Comparison of ENCODE assay signal across 8 cellular contexts in the genomic region with DNA sequence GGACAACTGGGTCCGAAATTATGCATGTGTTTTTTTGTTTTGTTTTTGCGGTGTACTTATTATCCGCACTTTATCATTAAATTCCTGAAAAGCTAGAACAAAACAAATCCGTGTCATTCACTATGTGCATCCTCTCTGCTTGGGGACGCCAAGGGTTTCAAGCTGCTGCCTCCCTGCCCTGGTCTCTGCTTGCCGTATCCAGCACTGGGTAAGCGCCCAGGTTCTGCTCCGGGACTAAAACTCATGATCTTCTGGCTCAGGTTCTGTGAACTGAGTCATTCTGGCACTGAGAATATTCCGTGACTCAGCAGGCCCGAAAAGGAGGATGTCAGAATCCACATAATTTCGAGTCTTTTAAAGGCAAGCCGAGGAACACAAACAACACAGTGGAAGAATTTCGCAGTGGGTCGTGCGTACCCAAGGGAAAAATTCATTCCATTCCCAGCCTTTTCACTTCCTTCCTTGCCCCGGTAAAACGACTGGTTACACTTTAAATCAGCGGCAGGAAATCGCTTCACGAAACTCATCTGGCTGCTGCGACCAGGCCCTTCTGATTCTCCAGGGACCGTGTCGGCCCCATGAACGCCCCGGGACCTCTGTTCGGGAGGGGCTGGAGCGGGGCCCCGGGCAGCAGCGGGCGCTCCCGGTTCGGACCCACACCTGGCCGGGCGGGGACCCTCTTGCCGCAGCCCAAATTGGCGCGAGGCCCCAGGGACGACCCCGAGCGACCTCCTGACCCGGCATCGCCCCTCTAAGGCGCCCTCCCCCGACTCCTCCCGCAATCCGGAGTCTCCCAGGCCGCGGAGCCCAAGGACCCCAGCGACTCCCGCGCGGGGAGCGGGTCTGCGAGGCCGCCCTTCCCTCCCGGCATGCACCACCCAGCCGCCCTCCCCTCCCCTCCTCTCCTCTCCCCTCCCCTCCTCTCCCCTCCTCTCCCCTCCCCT. TPM values are rescaled to one million over a fixed set of nuclear protein-coding genes. Genes with fewer than 3 reads are reported as not detected.
A peak's percentile ranks its signal among the peaks of the same experiment; 100 is the strongest.
DNase-seq lines count a peak whose midpoint lies in the region; ATAC-seq and TF ChIP-seq lines count a peak whose summit lies in the region.

No MANE protein-coding gene starts in this region.

- no peak overlapping the region for H3K27ac Mint-ChIP-seq in activated CD8-positive, alpha-beta T cell treated with anti-CD3 and anti-CD28 coated beads for 36 hours
- no peak overlapping the region for H3K27ac Mint-ChIP-seq in stimulated activated naive CD8-positive, alpha-beta T cell treated with anti-CD3 and anti-CD28 coated beads, Interleukin-15, amount 100 ng/mL, for 72 hours

- H3K4me1 ChIP-seq in HEK293 (ENCODE audit: control insufficient read depth, insufficient read depth, low read length) (peaks cover 20% of the 10 kb centered on the region; the same call in 1 of the 2 replicates), esophagus (ENCODE audit: control insufficient read depth in 2 of 2, insufficient read depth in 2 of 2, low read length in 1 of 2) (no peaks in the 10 kb centered on the region)

- H3K27ac ChIP-seq in HEK293 (ENCODE audit: extremely low read depth, low read depth, low read length) (peak overlapping the region; percentile 98), esophagus (ENCODE audit: low read depth in 2 of 2, low read length in 1 of 2) (peak overlapping the region; percentile 99 to 100)

- H3K36me3 ChIP-seq in HEK293 (ENCODE audit: control insufficient read depth in 2 of 2, insufficient read depth in 1 of 2, low read length in 2 of 2) (no peaks in the 10 kb centered on the region), esophagus (ENCODE audit: control insufficient read depth in 2 of 2, insufficient read depth in 2 of 2, low read length in 1 of 2) (no peaks in the 10 kb centered on the region)

- DNase-seq in NCI-H2196 (lab: John Stamatoyannopoulos, UW; ENCODE audit: unreplicated experiment) (peak; percentile 55), NCI-H2196 treated with DMSO at 0.1 percent for 48 hours (lab: John Stamatoyannopoulos, UW; ENCODE audit: unreplicated experiment) (no peak), NCI-H146 (lab: John Stamatoyannopoulos, UW) (peak; percentile 58), midbrain (lab: John Stamatoyannopoulos, UW) (peak; percentile 76)
- peak; percentile 66 for DNase-seq in activated CD8-positive, alpha-beta T cell treated with anti-CD3 and anti-CD28 coated beads for 36 hours
- DNase-seq in stimulated activated naive CD8-positive, alpha-beta T cell treated with anti-CD3 and anti-CD28 coated beads, Interleukin-15, amount 100 ng/mL, for 72 hours: peak; percentile 19 to 39

- no peaks in the 10 kb centered on the region for H3K27me3 ChIP-seq in esophagus (ENCODE audit: control insufficient read depth in 1 of 2, insufficient read depth in 2 of 2, low read length in 2 of 2)

- POLR2A ChIA-PET in HEK293 (lab: Yijun Ruan, JAX): no interaction called here
- POLR2A ChIA-PET in activated CD8-positive, alpha-beta T cell treated with anti-CD3 and anti-CD28 coated beads for 36 hours (lab: Charles Lee): no interaction called here

- peak; percentile 37 for ATAC-seq in activated CD8-positive, alpha-beta T cell treated with anti-CD3 and anti-CD28 coated beads for 36 hours
- peak; percentile 43 for ATAC-seq in stimulated activated naive CD8-positive, alpha-beta T cell treated with anti-CD3 and anti-CD28 coated beads, Interleukin-15, amount 100 ng/mL, for 72 hours

- no peaks in the 10 kb centered on the region for H3K9me3 Mint-ChIP-seq in activated CD8-positive, alpha-beta T cell treated with anti-CD3 and anti-CD28 coated beads for 36 hours
- no peaks in the 10 kb centered on the region for H3K9me3 Mint-ChIP-seq in stimulated activated naive CD8-positive, alpha-beta T cell treated with anti-CD3 and anti-CD28 coated beads, Interleukin-15, amount 100 ng/mL, for 72 hours

- peaks cover 18% of the 10 kb centered on the region for H3K4me1 Mint-ChIP-seq in activated CD8-positive, alpha-beta T cell treated with anti-CD3 and anti-CD28 coated beads for 36 hours (ENCODE audit: low read depth)
- H3K4me1 Mint-ChIP-seq in stimulated activated naive CD8-positive, alpha-beta T cell treated with anti-CD3 and anti-CD28 coated beads, Interleukin-15, amount 100 ng/mL, for 72 hours: peaks cover 20% of the 10 kb centered on the region

- no peaks in the 10 kb centered on the region for H3K36me3 Mint-ChIP-seq in activated CD8-positive, alpha-beta T cell treated with anti-CD3 and anti-CD28 coated beads for 36 hours (ENCODE audit: low read depth)

- WGBS in esophagus, 2 donors: 1 to 2% methylated on average over 55 to 57 of the region's 57 CpGs

- CTCF ChIA-PET in HEK293 (lab: Yijun Ruan, JAX): interaction anchor here (0.6 kb wide), 1 partner anchor 53 kb away, joined by 3 read pairs; no protein-coding TSS in a partner anchor
- CTCF ChIA-PET in activated CD8-positive, alpha-beta T cell treated with anti-CD3 and anti-CD28 coated beads for 36 hours (lab: Charles Lee): no interaction called here

- H3K4me3 Mint-ChIP-seq in activated CD8-positive, alpha-beta T cell treated with anti-CD3 and anti-CD28 coated beads for 36 hours: peak overlapping the region; percentile 60
- peak overlapping the region; percentile 51 to 74 for H3K4me3 Mint-ChIP-seq in stimulated activated naive CD8-positive, alpha-beta T cell treated with anti-CD3 and anti-CD28 coated beads, Interleukin-15, amount 100 ng/mL, for 72 hours

- TF ChIP-seq CTCF in HEK293 (tag by site-specific recombination; IDR thresholded peaks at IDR 0.05): peak; percentile 57
- no peak for TF ChIP-seq CTCF in activated CD8-positive, alpha-beta T cell treated with anti-CD3 and anti-CD28 coated beads for 36 hours (IDR thresholded peaks at IDR 0.05)

- H3K4me3 ChIP-seq in HEK293 (ENCODE audit: low read depth, low read length) (peak overlapping the region; percentile 80), esophagus (ENCODE audit: low read depth in 1 of 2, low read length in 2 of 2) (peak overlapping the region; percentile 75 to 89)

- H3K9me3 ChIP-seq in HEK293 (ENCODE audit: control insufficient read depth, insufficient read depth, low read depth, low read length) (no peaks in the 10 kb centered on the region; the same call in 1 of the 2 replicates), esophagus (ENCODE audit: control insufficient read depth in 2 of 2, insufficient read depth in 1 of 2, low read depth in 1 of 2, low read length in 1 of 2) (no peaks in the 10 kb centered on the region)

- H3K27me3 Mint-ChIP-seq in activated CD8-positive, alpha-beta T cell treated with anti-CD3 and anti-CD28 coated beads for 36 hours: peaks cover 57% of the 10 kb centered on the region
- H3K27me3 Mint-ChIP-seq in stimulated activated naive CD8-positive, alpha-beta T cell treated with anti-CD3 and anti-CD28 coated beads, Interleukin-15, amount 100 ng/mL, for 72 hours: peaks cover 76% of the 10 kb centered on the region

- intact Hi-C loops in activated CD8-positive, alpha-beta T cell treated with anti-CD3 and anti-CD28 coated beads for 36 hours (cut with micrococcal nuclease): no loop called here

TF ChIP-seq in HEK293, 187 proteins besides CTCF, POLR2A, EP300 and RAD21 (continues in another document):
- TF ChIP-seq ZFP37 (tag by site-specific recombination; IDR thresholded peaks at IDR 0.05) (peak; percentile 73; the same call in 1 of the 2 replicates), ZNF239 (tag by site-specific recombination; IDR thresholded peaks at IDR 0.05) (no peak), ZNF560 (tag by site-specific recombination; IDR thresholded peaks at IDR 0.05; ENCODE audit: borderline replicate concordance) (no peak), ZBTB8A (tag by site-specific recombination; IDR thresholded peaks at IDR 0.05) (peak; percentile 81), ZNF404 (tag by site-specific recombination; IDR thresholded peaks at IDR 0.05) (no peak), ZNF548 (tag by site-specific recombination; IDR thresholded peaks at IDR 0.05) (no peak), HOXA7 (CRISPR knock-in tag; IDR thresholded peaks at IDR 0.05; ENCODE audit: borderline replicate concordance) (no peak)
- TF ChIP-seq, protein P1, sequence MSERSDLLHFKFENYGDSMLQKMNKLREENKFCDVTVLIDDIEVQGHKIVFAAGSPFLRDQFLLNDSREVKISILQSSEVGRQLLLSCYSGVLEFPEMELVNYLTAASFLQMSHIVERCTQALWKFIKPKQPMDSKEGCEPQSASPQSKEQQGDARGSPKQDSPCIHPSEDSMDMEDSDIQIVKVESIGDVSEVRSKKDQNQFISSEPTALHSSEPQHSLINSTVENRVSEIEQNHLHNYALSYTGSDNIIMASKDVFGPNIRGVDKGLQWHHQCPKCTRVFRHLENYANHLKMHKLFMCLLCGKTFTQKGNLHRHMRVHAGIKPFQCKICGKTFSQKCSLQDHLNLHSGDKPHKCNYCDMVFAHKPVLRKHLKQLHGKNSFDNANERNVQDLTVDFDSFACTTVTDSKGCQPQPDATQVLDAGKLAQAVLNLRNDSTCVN (tag by site-specific recombination; optimal IDR thresholded peaks at IDR 0.05): peak; percentile 80
- TF ChIP-seq, protein P2, sequence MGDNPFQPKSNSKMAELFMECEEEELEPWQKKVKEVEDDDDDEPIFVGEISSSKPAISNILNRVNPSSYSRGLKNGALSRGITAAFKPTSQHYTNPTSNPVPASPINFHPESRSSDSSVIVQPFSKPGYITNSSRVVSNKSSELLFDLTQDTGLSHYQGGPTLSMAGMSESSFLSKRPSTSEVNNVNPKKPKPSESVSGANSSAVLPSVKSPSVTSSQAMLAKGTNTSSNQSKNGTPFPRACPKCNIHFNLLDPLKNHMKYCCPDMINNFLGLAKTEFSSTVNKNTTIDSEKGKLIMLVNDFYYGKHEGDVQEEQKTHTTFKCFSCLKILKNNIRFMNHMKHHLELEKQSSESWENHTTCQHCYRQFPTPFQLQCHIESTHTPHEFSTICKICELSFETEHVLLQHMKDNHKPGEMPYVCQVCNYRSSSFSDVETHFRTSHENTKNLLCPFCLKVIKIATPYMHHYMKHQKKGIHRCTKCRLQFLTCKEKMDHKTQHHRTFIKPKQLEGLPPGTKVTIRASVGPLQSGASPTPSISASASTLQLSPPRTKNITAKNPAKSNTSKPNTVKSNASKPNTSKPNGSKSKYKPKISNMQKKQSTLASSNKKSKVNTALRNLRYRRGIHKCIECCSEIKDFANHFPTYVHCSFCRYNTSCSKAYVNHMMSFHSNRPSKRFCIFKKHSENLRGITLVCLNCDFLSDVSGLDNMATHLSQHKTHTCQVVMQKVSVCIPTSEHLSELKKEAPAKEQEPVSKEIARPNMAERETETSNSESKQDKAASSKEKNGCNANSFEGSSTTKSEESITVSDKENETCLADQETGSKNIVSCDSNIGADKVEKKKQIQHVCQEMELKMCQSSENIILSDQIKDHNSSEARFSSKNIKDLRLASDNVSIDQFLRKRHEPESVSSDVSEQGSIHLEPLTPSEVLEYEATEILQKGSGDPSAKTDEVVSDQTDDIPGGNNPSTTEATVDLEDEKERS (tag by site-specific recombination; IDR thresholded peaks at IDR 0.05): 0 out of 2 replicates have a peak, but pooled peaks have one; percentile 40

RNA-seq across cellular contexts. Expression of a gene that starts 0.7 kb away (rescaled TPM):
- under 1 TPM; 0.22 to 0.23 TPM for total RNA-seq in activated CD8-positive, alpha-beta T cell treated with anti-CD3 and anti-CD28 coated beads for 36 hours
- 10 to 100 TPM in 1 of 2 donors, 1 to 10 TPM in 1; 7.0 to 17.6 TPM for polyA plus RNA-seq in esophagus
